ENCODE assay signal across 13 cellular contexts in the genomic region with DNA sequence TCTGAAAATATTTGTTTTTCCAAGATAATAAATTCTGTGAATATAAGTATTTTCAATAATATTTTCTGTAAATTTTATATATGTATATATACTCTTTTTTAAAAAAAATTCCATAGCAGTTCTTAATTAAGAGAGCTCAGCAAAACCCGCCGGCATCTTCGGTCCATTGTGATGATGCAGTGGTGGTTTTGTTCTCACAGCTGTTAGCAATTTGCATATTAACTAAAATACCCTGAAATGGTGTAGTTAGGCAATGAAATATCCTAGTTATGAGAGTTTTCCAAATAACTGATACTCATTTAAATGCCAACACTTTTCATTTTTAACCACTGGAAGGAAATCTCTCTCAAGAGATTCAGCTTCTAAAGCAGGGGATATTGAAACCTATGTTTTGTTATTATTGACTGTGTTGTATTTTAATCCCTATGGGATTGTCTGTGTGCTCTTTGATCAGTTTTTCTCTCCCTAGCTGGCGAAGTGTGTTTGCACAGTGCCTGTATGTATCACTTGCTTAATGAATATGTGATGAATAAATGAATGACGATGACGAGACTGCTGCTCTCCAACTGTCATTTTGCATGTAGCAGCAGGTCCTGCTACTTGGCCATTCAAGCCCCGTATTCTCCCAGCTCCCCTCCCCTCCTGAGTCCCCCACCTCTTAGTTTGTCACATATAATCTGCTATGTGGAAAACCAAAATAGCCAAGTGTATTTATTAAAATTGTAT.
"Had no signal": no experiment of that assay in that cellular context is flagged by ENCODE, and none has a peak within 500 bp of the region (broad histone marks: within the 10 kb centered on the region; RNA-seq: fewer than 3 reads in every experiment).

No MANE protein-coding gene starts in this region.

- H3K4me3 ChIP-seq: lung, thyroid gland, uterus had no signal

- H3K4me1 ChIP-seq: parathyroid adenoma, thyroid gland, uterus had no signal

- DNase-seq: activated CD4-positive, alpha-beta T cell treated with anti-CD3 and anti-CD28 coated beads for 4 hours; activated naive CD4-positive, alpha-beta T cell treated with anti-CD3 and anti-CD28 coated beads, Interleukin-2, amount 50 U/mL, for 16 hours; activated T-cell treated with anti-CD3 and anti-CD28 coated beads for 4 hours; central memory CD4-positive, alpha-beta T cell; cortex of kidney; effector CD8-positive, alpha-beta T cell; immature natural killer cell; left colon; naive B cell; thyroid gland; uterus had no signal

- H3K9me3 ChIP-seq: thyroid gland, uterus had no signal

- H3K36me3 ChIP-seq: thyroid gland, uterus had no signal

- H3K27me3 ChIP-seq: thyroid gland, uterus had no signal
